In genomic region chr2:54030064-54030741, GRCh38 we compare ENCODE assay signal across 8 cellular contexts. TPM values are rescaled to one million over a fixed set of nuclear protein-coding genes. Genes with fewer than 3 reads are reported as not detected.
DNase-seq lines count a peak whose midpoint lies in the region; ATAC-seq and TF ChIP-seq lines count a peak whose summit lies in the region.
"Not testable (repeated sequence)": the region's sequence is repeated elsewhere in the genome, so short reads cannot be mapped to it uniquely, and the experiment has no call there.

No MANE protein-coding gene starts in this region.

- peaks cover 30% of the 10 kb centered on the region for H3K36me3 Mint-ChIP-seq in nephron progenitor cell (ENCODE audit: low read depth)

- CTCF ChIA-PET in HEK293 (lab: Yijun Ruan, JAX) = interaction anchor here (0.7 to 1.6 kb wide), 2 partner anchors 22 to 100 kb away, joined by 3 to 5 read pairs; no protein-coding TSS in a partner anchor

- not testable (repeated sequence) for H3K9me3 ChIP-seq in HEK293 (ENCODE audit: control insufficient read depth, insufficient read depth, low read depth, low read length); RWPE2 (ENCODE audit: severe bottlenecking); esophagus muscularis mucosa; hepatocyte (ENCODE audit: low read depth); spleen

- H3K4me3 Mint-ChIP-seq in nephron progenitor cell = peak overlapping the region; percentile 35

- not testable (repeated sequence) for H3K27me3 Mint-ChIP-seq in nephron progenitor cell (ENCODE audit: low read depth, poor library complexity)

- intact Hi-C loops in esophagus muscularis mucosa (cut with DNase I); spleen (cut with DNase I; ENCODE audit: low total_unique reads): not testable (repeated sequence)

- not testable (repeated sequence) for H4K20me1 ChIP-seq in hepatocyte (ENCODE audit: insufficient read depth, poor library complexity, severe bottlenecking)

- ATAC-seq in RWPE2 (ENCODE audit: low read depth) = peak; percentile 45; the same call in 2 of the 3 replicates

- H3K27ac ChIP-seq in HEK293 (ENCODE audit: extremely low read depth, low read depth, low read length) = peak overlapping the region; percentile 17; the same call in 1 of the 2 replicates
- not testable (repeated sequence) for H3K27ac ChIP-seq in RWPE2 (ENCODE audit: poor library complexity, severe bottlenecking); esophagus muscularis mucosa (replicated peaks in 1 of 4)
- H3K27ac ChIP-seq in hepatocyte = peak overlapping the region; percentile 36
- peak overlapping the region in 6 of 8 donors; percentile 15 to 54 (median 34) for H3K27ac ChIP-seq in spleen

- H3K27me3 ChIP-seq in RWPE2 (ENCODE audit: insufficient read depth, poor library complexity, severe bottlenecking); esophagus muscularis mucosa; hepatocyte; spleen (replicated peaks in 1 of 7): not testable (repeated sequence)

- not testable (repeated sequence) for TF ChIP-seq CTCF in HEK293 (tag by site-specific recombination; IDR thresholded peaks at IDR 0.05); RWPE2 (IDR thresholded peaks at IDR 0.05; ENCODE audit: poor library complexity, severe bottlenecking); esophagus muscularis mucosa (IDR thresholded peaks at IDR 0.05); hepatocyte (IDR thresholded peaks at IDR 0.05; ENCODE audit: poor library complexity); nephron progenitor cell (IDR thresholded peaks at IDR 0.05); spleen (IDR thresholded peaks at IDR 0.05 in 8 of 11, conservative IDR thresholded peaks at IDR 0.05 in 3 of 11)

- H3K9me3 Mint-ChIP-seq in nephron progenitor cell = peaks cover 41% of the 10 kb centered on the region

- peaks cover 55% of the 10 kb centered on the region for H3K4me1 Mint-ChIP-seq in nephron progenitor cell

- H3K4me1 ChIP-seq in HEK293 (ENCODE audit: control insufficient read depth, insufficient read depth, low read length); RWPE2 (ENCODE audit: insufficient read depth, poor library complexity, severe bottlenecking); esophagus muscularis mucosa; spleen: not testable (repeated sequence)
- peaks cover 18% of the 10 kb centered on the region for H3K4me1 ChIP-seq in hepatocyte (ENCODE audit: insufficient read depth)

- not testable (repeated sequence) for TF ChIP-seq EP300 in esophagus muscularis mucosa (IDR thresholded peaks at IDR 0.05)

- H3K9me2 ChIP-seq in hepatocyte (replicated peaks; ENCODE audit: insufficient read depth) = not testable (repeated sequence)

- H3K27ac Mint-ChIP-seq in nephron progenitor cell = peak overlapping the region; percentile 94

- peak; percentile 58 for DNase-seq in NCI-H2171 (lab: John Stamatoyannopoulos, UW)
- not testable (repeated sequence) for DNase-seq in RWPE2 (ENCODE audit: low spot score); hepatocyte (ENCODE audit: low spot score); spleen
- peak; percentile 33 for DNase-seq in amniotic epithelial cell (ENCODE audit: low read depth)
- peak; percentile 66 for DNase-seq in esophagus muscularis mucosa (ENCODE audit: extremely low spot score)
- DNase-seq in nephron progenitor cell = peak; percentile 7

- peak overlapping the region; percentile 61 for H3K4me2 ChIP-seq in hepatocyte

- not testable (repeated sequence) for H3K4me3 ChIP-seq in HEK293 (ENCODE audit: low read depth, low read length); RWPE2 (ENCODE audit: severe bottlenecking); esophagus muscularis mucosa; hepatocyte; spleen

- H2AFZ ChIP-seq in hepatocyte = peak overlapping the region; percentile 23

- H3K79me2 ChIP-seq in hepatocyte = not testable (repeated sequence)

- POLR2A ChIA-PET in HEK293 (lab: Yijun Ruan, JAX) = not testable (repeated sequence)

- 77% methylated on average over 15 of the region's 15 CpGs for WGBS in esophagus muscularis mucosa
- WGBS in hepatocyte (ENCODE audit: low lambda C conversion rate, missing lambda C conversion rate) = 43% methylated on average over 15 of the region's 15 CpGs
- 84 to 92% (median 86%) methylated on average over 15 of the region's 15 CpGs for WGBS in spleen, 5 donors

- H3K36me3 ChIP-seq in HEK293 (ENCODE audit: control insufficient read depth in 2 of 2, insufficient read depth in 1 of 2, low read length in 2 of 2); RWPE2 (ENCODE audit: low read depth); esophagus muscularis mucosa; hepatocyte (replicated peaks; ENCODE audit: insufficient read depth, low read depth); spleen: not testable (repeated sequence)

- TF ChIP-seq POLR2A in esophagus muscularis mucosa (IDR thresholded peaks at IDR 0.05; ENCODE audit: low read depth); spleen (IDR thresholded peaks at IDR 0.05): not testable (repeated sequence)

TF ChIP-seq in HEK293, 187 proteins besides CTCF, POLR2A, EP300 and RAD21:
- TF ChIP-seq ZNF335 (tag by site-specific recombination; conservative IDR thresholded peaks at IDR 0.05) = peak; percentile 41
- TF ChIP-seq, protein P1, sequence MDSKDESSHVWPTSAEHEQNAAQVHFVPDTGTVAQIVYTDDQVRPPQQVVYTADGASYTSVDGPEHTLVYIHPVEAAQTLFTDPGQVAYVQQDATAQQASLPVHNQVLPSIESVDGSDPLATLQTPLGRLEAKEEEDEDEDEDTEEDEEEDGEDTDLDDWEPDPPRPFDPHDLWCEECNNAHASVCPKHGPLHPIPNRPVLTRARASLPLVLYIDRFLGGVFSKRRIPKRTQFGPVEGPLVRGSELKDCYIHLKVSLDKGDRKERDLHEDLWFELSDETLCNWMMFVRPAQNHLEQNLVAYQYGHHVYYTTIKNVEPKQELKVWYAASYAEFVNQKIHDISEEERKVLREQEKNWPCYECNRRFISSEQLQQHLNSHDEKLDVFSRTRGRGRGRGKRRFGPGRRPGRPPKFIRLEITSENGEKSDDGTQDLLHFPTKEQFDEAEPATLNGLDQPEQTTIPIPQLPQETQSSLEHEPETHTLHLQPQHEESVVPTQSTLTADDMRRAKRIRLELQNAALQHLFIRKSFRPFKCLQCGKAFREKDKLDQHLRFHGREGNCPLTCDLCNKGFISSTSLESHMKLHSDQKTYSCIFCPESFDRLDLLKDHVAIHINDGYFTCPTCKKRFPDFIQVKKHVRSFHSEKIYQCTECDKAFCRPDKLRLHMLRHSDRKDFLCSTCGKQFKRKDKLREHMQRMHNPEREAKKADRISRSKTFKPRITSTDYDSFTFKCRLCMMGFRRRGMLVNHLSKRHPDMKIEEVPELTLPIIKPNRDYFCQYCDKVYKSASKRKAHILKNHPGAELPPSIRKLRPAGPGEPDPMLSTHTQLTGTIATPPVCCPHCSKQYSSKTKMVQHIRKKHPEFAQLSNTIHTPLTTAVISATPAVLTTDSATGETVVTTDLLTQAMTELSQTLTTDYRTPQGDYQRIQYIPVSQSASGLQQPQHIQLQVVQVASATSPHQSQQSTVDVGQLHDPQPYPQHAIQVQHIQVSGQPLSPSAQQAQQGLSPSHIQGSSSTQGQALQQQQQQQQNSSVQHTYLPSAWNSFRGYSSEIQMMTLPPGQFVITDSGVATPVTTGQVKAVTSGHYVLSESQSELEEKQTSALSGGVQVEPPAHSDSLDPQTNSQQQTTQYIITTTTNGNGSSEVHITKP (tag by site-specific recombination; IDR thresholded peaks at IDR 0.05) = peak; percentile 56; the same call in 1 of the 2 replicates

RNA-seq across cellular contexts. Expression of gene PSME4, which starts 59.4 kb away (rescaled TPM):
- 10 to 100 TPM; 47.5 to 65.8 (median 48.3) TPM for total RNA-seq in esophagus muscularis mucosa
- total RNA-seq in hepatocyte = 35.1 and 53.1 TPM in 2 replicates
- polyA plus RNA-seq in hepatocyte = 12.1 and 12.7 TPM in 2 replicates
- 10 to 100 TPM; 53.8 to 88.1 (median 73.6) TPM for total RNA-seq in spleen
- polyA plus RNA-seq in spleen = 10 to 100 TPM; 34.1 to 47.5 (median 35.5) TPM
